8 cellular contexts compared by ENCODE assay signal in the genomic region with DNA sequence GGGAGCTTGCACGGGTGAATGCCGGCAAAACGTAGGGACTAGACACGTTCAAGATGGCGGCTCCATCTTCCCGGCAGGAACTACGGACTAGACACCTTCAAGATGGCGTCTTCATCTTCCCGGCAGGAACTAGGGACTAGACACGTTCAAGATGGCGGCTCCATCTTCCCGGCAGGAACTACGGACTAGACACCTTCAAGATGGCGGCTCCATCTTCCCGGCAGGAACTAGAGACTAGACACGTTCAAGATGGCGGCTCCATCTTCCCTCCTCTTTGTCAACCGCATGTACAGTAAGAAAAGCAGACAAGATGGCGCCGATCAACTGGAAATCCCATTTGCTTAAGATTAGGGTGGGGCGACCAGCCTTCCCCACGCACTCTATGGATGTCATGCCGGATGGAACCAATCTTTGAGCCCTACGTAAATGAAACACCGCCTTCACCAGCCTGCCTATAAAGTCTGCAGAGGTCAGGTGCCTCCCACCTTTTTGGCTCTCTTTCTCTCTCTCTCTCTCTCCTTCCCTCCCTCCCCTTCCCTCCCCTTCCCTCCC.
DNase-seq lines count a peak whose midpoint lies in the region; ATAC-seq and TF ChIP-seq lines count a peak whose summit lies in the region.

No MANE protein-coding gene starts in this region.

- H3K9me3 Mint-ChIP-seq in T-cell (peaks cover 9 to 15% (median 14%) of the 10 kb centered on the region in 3 donors), MCF 10A (ENCODE audit: unreplicated experiment) (peaks cover 24% of the 10 kb centered on the region)

- ATAC-seq in HG03135 (IDR thresholded peaks at IDR 0.05; ENCODE audit: unreplicated experiment) (peak; percentile 97), T-cell (replicated peaks in 1 of 4) (peak; percentile 75 to 97 (median 90))

- intact Hi-C loops in MCF 10A (cut with micrococcal nuclease), result no loop called here

- no peak for TF ChIP-seq CTCF in MCF 10A (IDR thresholded peaks at IDR 0.05; ENCODE audit: unreplicated experiment)

- H3K4me3 Mint-ChIP-seq in T-cell (peak overlapping the region; percentile 14 to 79 (median 77)), MCF 10A (ENCODE audit: unreplicated experiment) (peak overlapping the region; percentile 63)

- POLR2A ChIA-PET in T-cell (lab: Charles Lee), result no interaction called here
- POLR2A ChIA-PET in MCF 10A (lab: Yijun Ruan, JAX), result no interaction called here

- H3K4me1 Mint-ChIP-seq in T-cell (peaks cover 0 to 13% (median 7%) of the 10 kb centered on the region in 3 donors), MCF 10A (ENCODE audit: insufficient read depth, unreplicated experiment) (peaks cover 12% of the 10 kb centered on the region)

- DNase-seq in NK-92 (lab: John Stamatoyannopoulos, UW; ENCODE audit: unreplicated experiment), result peak; percentile 15
- no peak for DNase-seq in NK-92 treated with Interleukin-12 subunit alpha and Interleukin-12 subunit beta, amount 100 ng/mL, for 24 hours (lab: John Stamatoyannopoulos, UW)
- peak; percentile 13 to 93 (median 68) for DNase-seq in T-cell
- DNase-seq in MCF 10A (ENCODE audit: unreplicated experiment), result peak; percentile 91
- peak in 2 of 3 donors; percentile 2 to 59 for DNase-seq in stimulated activated CD4-positive, alpha-beta T cell treated with anti-CD3 and anti-CD28 coated beads, TNF-alpha, amount 100 ng/mL, for 1 hour (ENCODE audit: low read depth in 3 of 3, low spot score in 1 of 3)
- no peak for DNase-seq in NCI-H128 (lab: John Stamatoyannopoulos, UW; ENCODE audit: unreplicated experiment)

- H3K27ac ChIP-seq in layer of hippocampus (ENCODE audit: low read depth, low read length), result peak overlapping the region; percentile 75

- H3K27ac Mint-ChIP-seq in T-cell (peak overlapping the region in 1 of 2 donors; percentile 92), MCF 10A (ENCODE audit: low read depth, unreplicated experiment) (no peak overlapping the region)

- H3K36me3 Mint-ChIP-seq in T-cell (no peaks in the 10 kb centered on the region), MCF 10A (ENCODE audit: insufficient read depth, unreplicated experiment) (no peaks in the 10 kb centered on the region)

- H3K27me3 Mint-ChIP-seq in T-cell (no peaks in the 10 kb centered on the region), MCF 10A (ENCODE audit: insufficient read depth, unreplicated experiment) (no peaks in the 10 kb centered on the region)

- no TSS peak for BruUV-seq in MCF 10A (replicated peaks; lab: Mats Ljungman, UMichigan)

- H3K27me3 ChIP-seq in layer of hippocampus (ENCODE audit: control insufficient read depth, insufficient read depth, low read length), result no peaks in the 10 kb centered on the region

- CTCF ChIA-PET in T-cell (lab: Charles Lee) (no interaction called here), MCF 10A (lab: Yijun Ruan, JAX) (no interaction called here)

Comparison
In these comparisons a context has a peak if more than half of its experiments do, and no peak if none do; other contexts are left out.
1. DNase-seq: peak in NK-92 (single experiment), T-cell (34 of 34), MCF 10A (single experiment) and stimulated activated CD4-positive, alpha-beta T cell treated with anti-CD3 and anti-CD28 coated beads, TNF-alpha, amount 100 ng/mL, for 1 hour (2 of 3); none in NK-92 treated with Interleukin-12 subunit alpha and Interleukin-12 subunit beta, amount 100 ng/mL, for 24 hours (single experiment) and NCI-H128 (single experiment).